In the genomic region with DNA sequence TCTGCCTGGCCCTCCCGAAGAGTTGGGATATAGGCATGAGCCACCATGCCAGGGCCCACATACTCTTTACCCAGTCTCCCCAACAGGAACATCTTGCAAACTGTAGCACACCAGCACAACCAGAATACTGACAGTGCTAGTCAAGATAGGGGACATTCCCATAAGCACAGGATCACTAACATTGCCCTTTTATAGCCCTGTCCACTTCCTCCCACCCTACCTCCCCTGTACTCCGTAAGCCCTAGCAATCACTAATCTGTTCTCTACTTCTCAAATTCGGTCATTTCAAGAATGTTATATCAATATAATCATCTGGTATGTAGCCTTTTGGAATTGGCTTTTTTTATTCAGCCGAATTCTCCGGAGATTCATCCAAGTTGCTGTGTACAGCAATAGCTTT, we compare ENCODE assay signal across 24 cellular contexts.
"Had no signal": no experiment of that assay in that cellular context is flagged by ENCODE, and none has a peak within 500 bp of the region (broad histone marks: within the 10 kb centered on the region; RNA-seq: fewer than 3 reads in every experiment).

No MANE protein-coding gene starts in this region.

- H3K4me3 ChIP-seq: ascending aorta, breast epithelium, colonic mucosa, dorsolateral prefrontal cortex, gastroesophageal sphincter, heart left ventricle, testis, uterus had no signal

- H3K9me3 ChIP-seq: ascending aorta, breast epithelium, colonic mucosa, gastroesophageal sphincter, heart left ventricle, testis, uterus had no signal

- H3K27me3 ChIP-seq: ascending aorta, breast epithelium, colonic mucosa, dorsolateral prefrontal cortex, gastroesophageal sphincter, heart left ventricle, testis, uterus had no signal

- H3K9me3 Mint-ChIP-seq: activated CD4-positive, alpha-beta memory T cell treated with anti-CD3 and anti-CD28 coated beads, Interleukin-2, amount 10 ng/mL, durations not matched to agents 7 days and 5 days; activated naive CD4-positive, alpha-beta T cell treated with anti-CD3 and anti-CD28 coated beads for 36 hours; effector memory CD8-positive, alpha-beta T cell; memory B cell; naive B cell; neural crest cell; T-helper 1 cell treated with Interleukin-12 subunit alpha and Interleukin-12 subunit beta and Interleukin-4 antibody, amounts not matched to agents 30 μg/mL and 1 μg/mL, for 36 hours had no signal

- ATAC-seq: effector memory CD8-positive, alpha-beta T cell; esophagus mucosa; gastroesophageal sphincter; left ventricle myocardium superior had no signal

- H3K27ac ChIP-seq: ascending aorta, breast epithelium, colonic mucosa, gastroesophageal sphincter, heart left ventricle, uterus had no signal

- H3K36me3 Mint-ChIP-seq: naive B cell had no signal

- H3K27me3 Mint-ChIP-seq: activated CD4-positive, alpha-beta memory T cell treated with anti-CD3 and anti-CD28 coated beads, Interleukin-2, amount 10 ng/mL, durations not matched to agents 7 days and 5 days; effector memory CD8-positive, alpha-beta T cell; memory B cell; naive B cell; progenitor cell of endocrine pancreas had no signal

- DNase-seq: activated CD4-positive, alpha-beta memory T cell treated with anti-CD3 and anti-CD28 coated beads, Interleukin-2, amount 10 ng/mL, durations not matched to agents 7 days and 5 days; activated CD4-positive, alpha-beta T cell treated with anti-CD3 and anti-CD28 coated beads for 48 hours; activated naive CD4-positive, alpha-beta T cell treated with anti-CD3 and anti-CD28 coated beads for 36 hours; colonic mucosa; dorsolateral prefrontal cortex; effector memory CD8-positive, alpha-beta T cell; heart left ventricle; left ventricle myocardium superior; naive B cell; retina; stimulated activated CD4-positive, alpha-beta T cell treated with anti-CD3 and anti-CD28 coated beads, Interleukin-2, amount 100 ng/mL, for 48 hours; stimulated activated CD8-positive, alpha-beta memory T cell treated with anti-CD3 and anti-CD28 coated beads, Interleukin-4, amount 100 ng/mL, for 48 hours; stimulated activated naive CD4-positive, alpha-beta T cell; testis; trophoblast cell; uterus had no signal

- H3K27ac Mint-ChIP-seq: activated CD4-positive, alpha-beta memory T cell treated with anti-CD3 and anti-CD28 coated beads, Interleukin-2, amount 10 ng/mL, durations not matched to agents 7 days and 5 days; activated naive CD4-positive, alpha-beta T cell treated with anti-CD3 and anti-CD28 coated beads for 36 hours; memory B cell; progenitor cell of endocrine pancreas; T-helper 1 cell treated with Interleukin-12 subunit alpha and Interleukin-12 subunit beta and Interleukin-4 antibody, amounts not matched to agents 30 μg/mL and 1 μg/mL, for 36 hours had no signal

- H3K4me3 Mint-ChIP-seq: activated CD4-positive, alpha-beta memory T cell treated with anti-CD3 and anti-CD28 coated beads, Interleukin-2, amount 10 ng/mL, durations not matched to agents 7 days and 5 days; activated naive CD4-positive, alpha-beta T cell treated with anti-CD3 and anti-CD28 coated beads for 36 hours; effector memory CD8-positive, alpha-beta T cell; memory B cell; naive B cell; neural crest cell; T-helper 1 cell treated with Interleukin-12 subunit alpha and Interleukin-12 subunit beta and Interleukin-4 antibody, amounts not matched to agents 30 μg/mL and 1 μg/mL, for 36 hours had no signal

- H3K36me3 ChIP-seq: breast epithelium, uterus had no signal
